ENCODE assay signal across 1 cellular context in genomic region chr2:207166039-207166348, GRCh38.
TF ChIP-seq lines count a peak whose summit lies in the region.

No MANE protein-coding gene starts in this region.

TF ChIP-seq in H1, 55 proteins besides CTCF, POLR2A, EP300 and RAD21 (continued from another document):
- no peak; the same call in 1 of the 2 replicates for TF ChIP-seq BACH1 (IDR thresholded peaks at IDR 0.05; ENCODE audit: low read length)
- TF ChIP-seq CHD2 (IDR thresholded peaks at IDR 0.05; ENCODE audit: low read length): peak; percentile 63; the same call in 1 of the 2 replicates
- peak; percentile 95 for TF ChIP-seq SRF (IDR thresholded peaks at IDR 0.05; ENCODE audit: low read depth, low read length)
- no peak for TF ChIP-seq FOSL1 (IDR thresholded peaks at IDR 0.05; ENCODE audit: insufficient read depth, low read depth, low read length)
- TF ChIP-seq SP1 (IDR thresholded peaks at IDR 0.05; ENCODE audit: low read depth, low read length): peak; percentile 76
- TF ChIP-seq RXRA (IDR thresholded peaks at IDR 0.05; ENCODE audit: insufficient read depth, low read depth, low read length): no peak
- TF ChIP-seq CHD1 (IDR thresholded peaks at IDR 0.05; ENCODE audit: low read depth, low read length): no peak
- no peak for TF ChIP-seq ATF3 (IDR thresholded peaks at IDR 0.05; ENCODE audit: insufficient read depth, low read depth, low read length)
- TF ChIP-seq EZH2 (IDR thresholded peaks at IDR 0.05; ENCODE audit: low read depth, low read length, severe bottlenecking): no peak
- TF ChIP-seq SP2 (IDR thresholded peaks at IDR 0.05; ENCODE audit: low read length): peak; percentile 31; the same call in 1 of the 2 replicates
- TF ChIP-seq ATF2 (IDR thresholded peaks at IDR 0.05; ENCODE audit: low read length): peak; percentile 76; the same call in 1 of the 2 replicates
- no peak for TF ChIP-seq SIX5 (IDR thresholded peaks at IDR 0.05; ENCODE audit: low read depth, low read length)
- TF ChIP-seq YY1 (IDR thresholded peaks at IDR 0.05; ENCODE audit: low read depth, low read length): peak; percentile 79
- TF ChIP-seq RBBP5 (IDR thresholded peaks at IDR 0.05; ENCODE audit: borderline replicate concordance, low read depth, low read length): no peak
- 0 out of 4 replicates have a peak, but pooled peaks of 1 of the 2 experiments have one; percentile 11 for TF ChIP-seq SIN3A (conservative IDR thresholded peaks at IDR 0.05 in 1 of 2, IDR thresholded peaks at IDR 0.05 in 1 of 2; ENCODE audit: low read depth in 1 of 2, low read length in 2 of 2)
- TF ChIP-seq CBX8 (IDR thresholded peaks at IDR 0.05; ENCODE audit: borderline replicate concordance, low read depth, low read length): no peak
- peak; percentile 58; the same call in 1 of the 2 replicates for TF ChIP-seq JUND (IDR thresholded peaks at IDR 0.05; ENCODE audit: low read length)
- TF ChIP-seq NRF1 (IDR thresholded peaks at IDR 0.05; ENCODE audit: low read depth, low read length): peak; percentile 38
- TF ChIP-seq SIRT6 (IDR thresholded peaks at IDR 0.05; ENCODE audit: low read length): no peak
- TF ChIP-seq ASH2L (IDR thresholded peaks at IDR 0.05; ENCODE audit: low read length): peak; percentile 58
- peak in 1 of 2 experiments; percentile 73; a peak in 1 of 4 replicates for TF ChIP-seq HDAC2 (IDR thresholded peaks at IDR 0.05; ENCODE audit: borderline replicate concordance in 1 of 2, low read depth in 2 of 2, low read length in 2 of 2)
- no peak for TF ChIP-seq KDM4A (IDR thresholded peaks at IDR 0.05; ENCODE audit: low read depth, low read length, severe bottlenecking)
- no peak for TF ChIP-seq SAP30 (IDR thresholded peaks at IDR 0.05; ENCODE audit: insufficient read depth, insufficient replicate concordance, low read length)
- no peak for TF ChIP-seq TAF7 (optimal IDR thresholded peaks at IDR 0.05; ENCODE audit: borderline replicate concordance, low read depth, low read length)
- no peak for TF ChIP-seq NANOG (IDR thresholded peaks at IDR 0.05; ENCODE audit: insufficient read depth, low read depth, low read length, poor library complexity, severe bottlenecking)
- TF ChIP-seq E2F6 (IDR thresholded peaks at IDR 0.05): no peak
- no peak for TF ChIP-seq CHD7 (IDR thresholded peaks at IDR 0.05; ENCODE audit: insufficient replicate concordance, low read length)
- no peak for TF ChIP-seq ZNF274 (IDR thresholded peaks at IDR 0.05; ENCODE audit: borderline replicate concordance, extremely low read depth, low read length)
- no peak for TF ChIP-seq TCF12 (IDR thresholded peaks at IDR 0.05; ENCODE audit: low read depth, low read length)
- TF ChIP-seq MAX (IDR thresholded peaks at IDR 0.05): peak; percentile 77
